In genomic region chr3:179726075-179726742, GRCh38 we compare ENCODE assay signal across 20 cellular contexts.
DNase-seq lines count a peak whose midpoint lies in the region; ATAC-seq, FAIRE-seq and TF ChIP-seq lines count a peak whose summit lies in the region.
"Had no signal": no experiment of that assay in that cellular context is flagged by ENCODE, and none has a peak within 500 bp of the region (broad histone marks: within the 10 kb centered on the region; RNA-seq: fewer than 3 reads in every experiment).

No MANE protein-coding gene starts in this region.

- H3K27ac ChIP-seq in gastrocnemius medialis, result peak overlapping the region; percentile 70 to 75 (median 71)
- H3K27ac ChIP-seq: VCaP had no signal

- no peak overlapping the region for H3K4me3 ChIP-seq in gastrocnemius medialis
- H3K4me3 ChIP-seq: K562 had no signal

- H3K36me3 ChIP-seq in gastrocnemius medialis, result peaks cover 0 to 26% of the 10 kb centered on the region in 2 donors

- FAIRE-seq in GM12891 (lab: Jason Lieb, UNC) (no peak), frontal cortex (lab: Jason Lieb, UNC) (no peak)
- FAIRE-seq: K562 had no signal

- no peak for TF ChIP-seq CTCF in gastrocnemius medialis (IDR thresholded peaks at IDR 0.05 in 4 of 5, conservative IDR thresholded peaks at IDR 0.05 in 1 of 5)

- in situ Hi-C loops in gastrocnemius medialis (cut with MboI; ENCODE audit: low sequenced_read_pairs in 4 of 4), result no loop called here

- H3K9me3 ChIP-seq in gastrocnemius medialis, result no peaks in the 10 kb centered on the region

- DNase-seq in GM12891 (ENCODE audit: insufficient read length, low spot score), result no peak
- DNase-seq in NCI-H82 treated with DMSO at 0.1 percent for 48 hours (lab: John Stamatoyannopoulos, UW; ENCODE audit: unreplicated experiment), result peak; percentile 76
- DNase-seq in Right ventricle myocardium superior, result no peak
- no peak for DNase-seq in gastrocnemius medialis
- no peak for DNase-seq in sciatic nerve (ENCODE audit: low spot score)
- no peak for DNase-seq in stimulated activated CD4-positive, alpha-beta T cell treated with anti-CD3 and anti-CD28 coated beads, Interleukin-2, amount 100 ng/mL, for 48 hours
- DNase-seq in amygdala (lab: John Stamatoyannopoulos, UW), result no peak
- DNase-seq in frontal cortex (ENCODE audit: low spot score in 2 of 2), result no peak
- DNase-seq: activated CD4-positive, alpha-beta T cell treated with anti-CD3 and anti-CD28 coated beads, Interleukin-2, amount 50 U/mL, for 4 hours; activated naive CD4-positive, alpha-beta T cell treated with Interleukin-2 at 50 U/mL for 16 hours; activated T-cell treated with anti-CD3 and anti-CD28 coated beads for 4 hours; aorta; effector memory CD8-positive, alpha-beta T cell; NCI-H2081; retina; SHP77 had no signal

- H3K27me3 ChIP-seq in gastrocnemius medialis, result no peaks in the 10 kb centered on the region

- ATAC-seq in Right ventricle myocardium superior (ENCODE audit: poor library complexity) (peak; percentile 67), gastrocnemius medialis (no peak), sciatic nerve (no peak)
- ATAC-seq: effector memory CD8-positive, alpha-beta T cell; HCT116; K562; stimulated activated memory B cell treated with anti-CD40 and anti-IgM and Interleukin-4, amounts not matched to agents 10 μg/mL and 1 μg/mL and 100 μg/mL, for 72 hours had no signal

- no peak for TF ChIP-seq POLR2A in GM12891 (IDR thresholded peaks at IDR 0.05; ENCODE audit: low read depth, low read length)
- no peak for TF ChIP-seq POLR2A in gastrocnemius medialis (IDR thresholded peaks at IDR 0.05)

- intact Hi-C loops in Right ventricle myocardium superior (cut with DNase I) (no loop called here), gastrocnemius medialis (cut with DNase I; ENCODE audit: low total_unique reads) (no loop called here), sciatic nerve (cut with DNase I) (no loop called here)

- H3K4me1 ChIP-seq in gastrocnemius medialis, result peaks cover 28 to 43% of the 10 kb centered on the region in 2 donors

TF ChIP-seq in GM12891, 5 proteins besides CTCF, POLR2A, EP300 and RAD21:
- TF ChIP-seq SPI1 (IDR thresholded peaks at IDR 0.05; ENCODE audit: low read depth, low read length), result peak; percentile 64
- TF ChIP-seq TAF1 (IDR thresholded peaks at IDR 0.05; ENCODE audit: low read depth, low read length), result no peak
